Comparison of ENCODE assay signal across 11 cellular contexts in genomic region chr1:153407274-153407673, GRCh38. TPM values are rescaled to one million over a fixed set of nuclear protein-coding genes. Genes with fewer than 3 reads are reported as not detected.
"Had no signal": no experiment of that assay in that cellular context is flagged by ENCODE, and none has a peak within 500 bp of the region (broad histone marks: within the 10 kb centered on the region; RNA-seq: fewer than 3 reads in every experiment).

No MANE protein-coding gene starts in this region.

RNA-seq across cellular contexts. Expression of gene S100A7A, which starts 9.0 kb away (rescaled TPM):
- total RNA-seq: activated CD4-positive, alpha-beta memory T cell treated with anti-CD3 and anti-CD28 coated beads, Interleukin-2, amount 10 ng/mL, durations not matched to agents 7 days and 5 days; activated CD4-positive, alpha-beta T cell treated with anti-CD3 and anti-CD28 coated beads for 36 hours; activated naive CD4-positive, alpha-beta T cell treated with anti-CD3 and anti-CD28 coated beads, Interleukin-2, amount 50 U/mL, for 72 hours; activated T-cell treated with anti-CD3 and anti-CD28 coated beads, Interleukin-2, amount 50 U/mL, for 72 hours; activated T-helper 2 cell treated with anti-CD3 and anti-CD28 coated beads, Interferon-gamma antibody, Interleukin-2, Interleukin-4, amounts not matched to agents 10 μg/mL and 5 μg/mL and 100 μg/mL, durations not matched to agents 14 hours and 24 hours and 36 hours; ascending aorta; body of pancreas; bronchial epithelial cell; LHCN-M2; M059J; PC-9 had no signal

RNA-seq across cellular contexts. Expression of gene S100A8, which starts 16.4 kb away (rescaled TPM):
- total RNA-seq: activated CD4-positive, alpha-beta memory T cell treated with anti-CD3 and anti-CD28 coated beads, Interleukin-2, amount 10 ng/mL, durations not matched to agents 7 days and 5 days; activated CD4-positive, alpha-beta T cell treated with anti-CD3 and anti-CD28 coated beads for 36 hours; activated naive CD4-positive, alpha-beta T cell treated with anti-CD3 and anti-CD28 coated beads, Interleukin-2, amount 50 U/mL, for 72 hours; activated T-cell treated with anti-CD3 and anti-CD28 coated beads, Interleukin-2, amount 50 U/mL, for 72 hours; activated T-helper 2 cell treated with anti-CD3 and anti-CD28 coated beads, Interferon-gamma antibody, Interleukin-2, Interleukin-4, amounts not matched to agents 10 μg/mL and 5 μg/mL and 100 μg/mL, durations not matched to agents 14 hours and 24 hours and 36 hours; LHCN-M2; PC-9 had no signal

RNA-seq across cellular contexts. Expression of gene S100A12, which starts 31.9 kb away (rescaled TPM):
- total RNA-seq: activated CD4-positive, alpha-beta memory T cell treated with anti-CD3 and anti-CD28 coated beads, Interleukin-2, amount 10 ng/mL, durations not matched to agents 7 days and 5 days; activated CD4-positive, alpha-beta T cell treated with anti-CD3 and anti-CD28 coated beads for 36 hours; activated naive CD4-positive, alpha-beta T cell treated with anti-CD3 and anti-CD28 coated beads, Interleukin-2, amount 50 U/mL, for 72 hours; activated T-cell treated with anti-CD3 and anti-CD28 coated beads, Interleukin-2, amount 50 U/mL, for 72 hours; activated T-helper 2 cell treated with anti-CD3 and anti-CD28 coated beads, Interferon-gamma antibody, Interleukin-2, Interleukin-4, amounts not matched to agents 10 μg/mL and 5 μg/mL and 100 μg/mL, durations not matched to agents 14 hours and 24 hours and 36 hours; ascending aorta; body of pancreas; bronchial epithelial cell; LHCN-M2; M059J; PC-9 had no signal

RNA-seq across cellular contexts. Expression of gene S100A9, which starts 49.6 kb away (rescaled TPM):
- total RNA-seq: activated CD4-positive, alpha-beta T cell treated with anti-CD3 and anti-CD28 coated beads for 36 hours; activated T-cell treated with anti-CD3 and anti-CD28 coated beads, Interleukin-2, amount 50 U/mL, for 72 hours; activated T-helper 2 cell treated with anti-CD3 and anti-CD28 coated beads, Interferon-gamma antibody, Interleukin-2, Interleukin-4, amounts not matched to agents 10 μg/mL and 5 μg/mL and 100 μg/mL, durations not matched to agents 14 hours and 24 hours and 36 hours; LHCN-M2 had no signal

RNA-seq across cellular contexts. Expression of gene S100A7, which starts 53.2 kb away (rescaled TPM):
- total RNA-seq: activated CD4-positive, alpha-beta memory T cell treated with anti-CD3 and anti-CD28 coated beads, Interleukin-2, amount 10 ng/mL, durations not matched to agents 7 days and 5 days; activated CD4-positive, alpha-beta T cell treated with anti-CD3 and anti-CD28 coated beads for 36 hours; activated naive CD4-positive, alpha-beta T cell treated with anti-CD3 and anti-CD28 coated beads, Interleukin-2, amount 50 U/mL, for 72 hours; activated T-cell treated with anti-CD3 and anti-CD28 coated beads, Interleukin-2, amount 50 U/mL, for 72 hours; activated T-helper 2 cell treated with anti-CD3 and anti-CD28 coated beads, Interferon-gamma antibody, Interleukin-2, Interleukin-4, amounts not matched to agents 10 μg/mL and 5 μg/mL and 100 μg/mL, durations not matched to agents 14 hours and 24 hours and 36 hours; ascending aorta; body of pancreas; bronchial epithelial cell; LHCN-M2; M059J; PC-9 had no signal
